ENCODE assay signal across 9 cellular contexts in the genomic region with DNA sequence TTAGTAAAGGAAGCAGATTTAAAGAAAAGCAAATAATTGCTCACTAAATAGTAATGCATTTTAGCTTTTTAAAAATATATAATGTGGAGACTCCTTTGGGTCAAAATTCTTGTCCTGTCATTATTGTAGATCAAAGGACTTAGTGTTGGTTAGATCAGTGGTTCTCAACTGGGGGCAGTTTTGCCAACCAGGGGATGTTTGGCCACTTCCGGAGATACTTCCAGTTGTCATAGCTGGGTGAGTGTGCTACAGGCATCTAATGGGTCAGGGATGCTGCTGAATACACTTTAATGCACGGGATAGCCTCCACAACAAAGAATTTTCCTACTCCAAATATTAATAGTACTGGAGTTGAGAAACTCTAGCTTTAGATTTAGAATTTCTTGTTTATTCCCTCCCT.
DNase-seq lines count a peak whose midpoint lies in the region; ATAC-seq and TF ChIP-seq lines count a peak whose summit lies in the region.
"Had no signal": no experiment of that assay in that cellular context is flagged by ENCODE, and none has a peak within 500 bp of the region (broad histone marks: within the 10 kb centered on the region; RNA-seq: fewer than 3 reads in every experiment).

No MANE protein-coding gene starts in this region.

- H3K36me3 ChIP-seq in PC-9 (ENCODE audit: low read depth) (peaks cover 29% of the 10 kb centered on the region; the same call in 1 of the 2 replicates), testis (ENCODE audit: low read depth, missing control alignments) (no peaks in the 10 kb centered on the region), Karpas-422 (ENCODE audit: insufficient read depth, low read length) (no peaks in the 10 kb centered on the region)

- peaks cover 7% of the 10 kb centered on the region for H3K9me3 Mint-ChIP-seq in activated CD4-positive, alpha-beta T cell treated with anti-CD3 and anti-CD28 coated beads for 36 hours (ENCODE audit: low read depth)

- no peak overlapping the region for H2AFZ ChIP-seq in PC-9
- no peak overlapping the region for H2AFZ ChIP-seq in Karpas-422 (ENCODE audit: low read length)

- in situ Hi-C loops in GM13977 (cut with MboI; ENCODE audit: low pct_unique_long_range_greater_than_20kb, low sequenced_read_pairs, unreplicated experiment), result no loop called here

- H4K20me1 ChIP-seq in PC-9 (ENCODE audit: insufficient read depth) (no peaks in the 10 kb centered on the region), Karpas-422 (ENCODE audit: insufficient read depth, low read depth, low read length) (no peaks in the 10 kb centered on the region)

- H3K27ac ChIP-seq in PC-9, result peak overlapping the region; percentile 97
- H3K27ac ChIP-seq in right cardiac atrium (ENCODE audit: low read length), result peak overlapping the region; percentile 86
- peak overlapping the region; percentile 61 to 62 for H3K27ac ChIP-seq in testis
- H3K27ac ChIP-seq in Karpas-422 (ENCODE audit: low read length), result no peak overlapping the region
- H3K27ac ChIP-seq: HL-60 had no signal

- H3K27me3 Mint-ChIP-seq in activated CD4-positive, alpha-beta T cell treated with anti-CD3 and anti-CD28 coated beads for 36 hours, result no peaks in the 10 kb centered on the region

- peak overlapping the region; percentile 91 for H3K4me2 ChIP-seq in PC-9
- H3K4me2 ChIP-seq in Karpas-422 (ENCODE audit: low read depth, low read length, poor library complexity, severe bottlenecking), result no peak overlapping the region

- H3K4me1 ChIP-seq in PC-9 (replicated peaks; ENCODE audit: insufficient read depth) (peaks cover 30% of the 10 kb centered on the region), right cardiac atrium (ENCODE audit: control insufficient read depth, insufficient read depth, low read length) (peaks cover 4% of the 10 kb centered on the region), testis (peaks cover 6% of the 10 kb centered on the region), Karpas-422 (ENCODE audit: low read length) (0 out of 2 replicates have a peak, but pooled peaks cover 3% of the 10 kb centered on the region)

- H3K36me3 Mint-ChIP-seq in activated CD4-positive, alpha-beta T cell treated with anti-CD3 and anti-CD28 coated beads for 36 hours (ENCODE audit: low read depth), result peaks cover 16% of the 10 kb centered on the region

- TF ChIP-seq CTCF in PC-9 (conservative IDR thresholded peaks at IDR 0.05) (no peak), testis (IDR thresholded peaks at IDR 0.05) (no peak), GM13977 (IDR thresholded peaks at IDR 0.05; ENCODE audit: extremely low read depth, insufficient read depth, missing control alignments) (no peak)

- no peak overlapping the region for H3K9ac ChIP-seq in Karpas-422 (ENCODE audit: low read length)

- H3K9me2 ChIP-seq in PC-9 (ENCODE audit: insufficient read depth), result no peaks in the 10 kb centered on the region
- H3K9me2 ChIP-seq in Karpas-422 (replicated peaks; ENCODE audit: insufficient read depth, low read length), result no peaks in the 10 kb centered on the region

- peak overlapping the region; percentile 94 for H3K27ac Mint-ChIP-seq in activated CD4-positive, alpha-beta T cell treated with anti-CD3 and anti-CD28 coated beads for 36 hours

- POLR2A ChIA-PET in activated CD4-positive, alpha-beta T cell treated with anti-CD3 and anti-CD28 coated beads for 36 hours (lab: Charles Lee), result no interaction called here
- POLR2A ChIA-PET in PC-9 (lab: Charles Lee; ENCODE audit: unreplicated experiment), result interaction anchor here (0.5 to 0.7 kb wide), 2 partner anchors 9 to 38 kb away, joined by 6 to 14 read pairs; no protein-coding TSS in a partner anchor

- WGBS in right cardiac atrium, result 55% methylated on average over 2 of the region's 2 CpGs
- WGBS in testis, 2 donors, result 63 to 66% methylated on average over 2 of the region's 2 CpGs

- H3F3A ChIP-seq in PC-9 (ENCODE audit: insufficient read depth, low read depth), result peaks cover 32% of the 10 kb centered on the region

- H3K4me3 ChIP-seq in PC-9, result peak overlapping the region; percentile 59
- peak overlapping the region; percentile 37 for H3K4me3 ChIP-seq in right cardiac atrium (ENCODE audit: low read length)
- H3K4me3 ChIP-seq in testis, result no peak overlapping the region
- H3K4me3 ChIP-seq in Karpas-422 (ENCODE audit: low read length), result no peak overlapping the region

- H3K4me1 Mint-ChIP-seq in activated CD4-positive, alpha-beta T cell treated with anti-CD3 and anti-CD28 coated beads for 36 hours, result peaks cover 75% of the 10 kb centered on the region

- DNase-seq in activated CD4-positive, alpha-beta T cell treated with anti-CD3 and anti-CD28 coated beads for 36 hours, result no peak
- DNase-seq in activated CD4-positive, alpha-beta T cell treated with anti-CD3 and anti-CD28 coated beads for 48 hours, result no peak
- DNase-seq in PC-9 (no peak), right cardiac atrium (no peak), testis (no peak), D341Med (ENCODE audit: low spot score) (no peak), Karpas-422 (no peak), GM13977 (ENCODE audit: low spot score) (no peak)

- ATAC-seq in activated CD4-positive, alpha-beta T cell treated with anti-CD3 and anti-CD28 coated beads for 36 hours, result no peak
- no peak for ATAC-seq in right cardiac atrium

- CTCF ChIA-PET in activated CD4-positive, alpha-beta T cell treated with anti-CD3 and anti-CD28 coated beads for 36 hours (lab: Charles Lee), result interaction anchor here (1.7 to 4.2 kb wide), 3 partner anchors 9 to 67 kb away, joined by 3 to 20 read pairs (median 12); no protein-coding TSS in a partner anchor
- CTCF ChIA-PET in PC-9 (lab: Charles Lee), result interaction anchor here (1.1 to 1.4 kb wide), 2 partner anchors 58 to 67 kb away, joined by 3 to 4 read pairs; no protein-coding TSS in a partner anchor

- no peaks in the 10 kb centered on the region for H3K27me3 ChIP-seq in PC-9 (ENCODE audit: insufficient read depth, low read depth)
- no peaks in the 10 kb centered on the region for H3K27me3 ChIP-seq in right cardiac atrium (ENCODE audit: control insufficient read depth, insufficient read depth)
- H3K27me3 ChIP-seq in testis, result no peaks in the 10 kb centered on the region
- H3K27me3 ChIP-seq in Karpas-422 (ENCODE audit: low read length), result no peaks in the 10 kb centered on the region

- no peaks in the 10 kb centered on the region; the same call in 1 of the 2 replicates for H3K9me3 ChIP-seq in PC-9 (ENCODE audit: insufficient read depth, low read depth)
- no peaks in the 10 kb centered on the region for H3K9me3 ChIP-seq in right cardiac atrium (ENCODE audit: control insufficient read depth, low read length)
- H3K9me3 ChIP-seq in testis, result no peaks in the 10 kb centered on the region
- no peaks in the 10 kb centered on the region for H3K9me3 ChIP-seq in Karpas-422 (ENCODE audit: low read length)

- H3K79me2 ChIP-seq in PC-9 (ENCODE audit: low read depth), result peaks cover 59% of the 10 kb centered on the region
- H3K79me2 ChIP-seq in Karpas-422 (ENCODE audit: low read length), result no peaks in the 10 kb centered on the region

- TF ChIP-seq POLR2A in testis (IDR thresholded peaks at IDR 0.05), result no peak

- BruUV-seq in PC-9 (replicated peaks; lab: Mats Ljungman, UMichigan), result no TSS peak

- H3K4me3 Mint-ChIP-seq in activated CD4-positive, alpha-beta T cell treated with anti-CD3 and anti-CD28 coated beads for 36 hours, result peak overlapping the region; percentile 67

- intact Hi-C loops in activated CD4-positive, alpha-beta T cell treated with anti-CD3 and anti-CD28 coated beads for 36 hours (cut with DNase I, micrococcal nuclease), result loop anchor here (1.0 to 10.0 kb wide), 10 partner anchors 9 to 1229 kb away; a partner anchor contains a TSS
- intact Hi-C loops in PC-9 (cut with micrococcal nuclease; ENCODE audit: unreplicated experiment), result loop anchor here (5.0 kb wide), 1 partner anchor 39 kb away; no protein-coding TSS in a partner anchor
- intact Hi-C loops in right cardiac atrium (cut with DNase I), result loop anchor here in 1 of 4 donors (5.0 kb wide), 1 partner anchor 44 kb away; no protein-coding TSS in a partner anchor
- intact Hi-C loops in testis (cut with DNase I; ENCODE audit: low total_unique reads), result no loop called here

Comparison
In these comparisons a context has a peak if more than half of its experiments do, and no peak if none do; other contexts are left out.
1. H3K4me3 ChIP-seq: peak in PC-9 (single experiment) and right cardiac atrium (single experiment); none in testis (0 of 2) and Karpas-422 (single experiment).